In genomic region chr4:74130843-74131242, GRCh38 we compare ENCODE assay signal across 10 cellular contexts. TPM values are rescaled to one million over a fixed set of nuclear protein-coding genes. Genes with fewer than 3 reads are reported as not detected.
"Had no signal": no experiment of that assay in that cellular context is flagged by ENCODE, and none has a peak within 500 bp of the region (broad histone marks: within the 10 kb centered on the region; RNA-seq: fewer than 3 reads in every experiment).

No MANE protein-coding gene starts in this region.

RNA-seq across cellular contexts. Expression of gene CXCL2, which starts 31.8 kb away (rescaled TPM):
- total RNA-seq: activated CD4-positive, alpha-beta memory T cell treated with anti-CD3 and anti-CD28 coated beads for 36 hours; activated CD4-positive, alpha-beta memory T cell treated with anti-CD3 and anti-CD28 coated beads, Interleukin-2, amount 10 ng/mL, durations not matched to agents 7 days and 5 days; activated CD4-positive, alpha-beta T cell treated with anti-CD3 and anti-CD28 coated beads for 36 hours; activated CD4-positive, alpha-beta T cell treated with anti-CD3 and anti-CD28 coated beads, Interleukin-2, amount 10 ng/mL, durations not matched to agents 24 days and 14 days; activated CD8-positive, alpha-beta memory T cell treated with anti-CD3 and anti-CD28 coated beads for 36 hours; activated CD8-positive, alpha-beta memory T cell treated with anti-CD3 and anti-CD28 coated beads, Interleukin-2, amount 10 ng/mL, durations not matched to agents 7 days and 5 days; activated CD8-positive, alpha-beta T cell treated with anti-CD3 and anti-CD28 coated beads for 36 hours; activated CD8-positive, alpha-beta T cell treated with anti-CD3 and anti-CD28 coated beads, Interleukin-2, amount 10 ng/mL, durations not matched to agents 7 days and 5 days; T-helper 1 cell treated with Interleukin-12 subunit alpha and Interleukin-12 subunit beta and Interleukin-4 antibody, amounts not matched to agents 30 ng/mL and 1 ng/mL, for 36 hours; T-helper 2 cell treated with Interferon-gamma antibody and Interleukin-4, amounts not matched to agents 100 ng/mL and 5 ng/mL, for 36 hours had no signal
